ENCODE assay signal across 8 cellular contexts in the genomic region with DNA sequence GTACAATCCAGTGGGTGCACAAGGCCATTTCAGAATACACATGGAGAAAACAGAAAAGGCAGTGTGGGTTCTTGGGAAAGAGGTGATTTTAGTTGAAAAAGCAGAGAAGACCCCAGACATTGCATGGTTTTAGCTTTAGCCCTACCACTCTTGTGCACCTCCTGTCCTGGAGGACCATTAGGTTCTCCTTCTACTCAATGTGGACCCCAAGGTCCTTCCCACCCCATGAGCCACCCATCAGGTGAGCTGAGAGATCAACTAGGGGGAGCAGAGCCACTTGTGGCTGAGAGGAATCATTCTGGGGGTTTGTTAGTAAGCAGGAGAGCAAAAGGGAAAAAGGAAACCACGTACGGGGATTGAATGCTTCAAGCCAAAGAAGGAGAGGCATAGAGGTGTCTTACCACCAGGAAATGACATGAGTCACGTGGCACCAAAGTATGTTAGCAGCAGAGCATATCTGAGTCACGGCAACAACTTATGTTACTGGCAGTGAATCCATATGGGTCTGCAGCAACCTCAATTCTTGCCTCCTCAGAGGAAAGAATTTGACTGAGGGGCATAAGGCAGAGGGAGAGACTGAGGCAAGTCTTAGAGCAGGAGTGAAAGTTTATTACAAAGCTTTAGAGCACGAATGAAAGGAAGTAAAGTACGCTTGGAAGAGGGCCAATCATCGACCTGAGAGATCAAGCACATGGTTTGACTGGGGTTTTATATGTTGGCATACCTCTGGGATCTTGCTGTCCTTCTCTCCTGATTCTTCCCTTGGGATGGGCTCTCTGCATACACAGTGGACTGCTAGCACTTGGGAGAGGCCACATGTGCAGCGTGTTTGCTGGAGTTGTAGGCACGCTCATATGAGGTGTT.
A peak's percentile ranks its signal among the peaks of the same experiment; 100 is the strongest.
DNase-seq lines count a peak whose midpoint lies in the region; ATAC-seq and TF ChIP-seq lines count a peak whose summit lies in the region.

No MANE protein-coding gene starts in this region.

- CTCF ChIA-PET in AG04449 (lab: Yijun Ruan, JAX): interaction anchor here (1.0 kb wide), 1 partner anchor 169 kb away, joined by 3 read pairs; no protein-coding TSS in a partner anchor
- CTCF ChIA-PET in activated CD8-positive, alpha-beta T cell treated with anti-CD3 and anti-CD28 coated beads, Interleukin-2, amount 10 ng/mL, durations not matched to agents 7 days and 5 days (lab: Charles Lee): interaction anchor here (1.5 kb wide), 1 partner anchor 152 kb away, joined by 3 read pairs; no protein-coding TSS in a partner anchor

- no peak overlapping the region for H3K4me3 Mint-ChIP-seq in activated CD8-positive, alpha-beta T cell treated with anti-CD3 and anti-CD28 coated beads, Interleukin-2, amount 10 ng/mL, durations not matched to agents 7 days and 5 days
- H3K4me3 Mint-ChIP-seq in immature natural killer cell: peak overlapping the region in 2 of 5 donors; percentile 30 to 36

- 91% methylated on average over 9 of the region's 9 CpGs for WGBS in hepatocyte (ENCODE audit: low lambda C conversion rate, missing lambda C conversion rate)

- TF ChIP-seq CTCF in AG04449 (IDR thresholded peaks at IDR 0.05; ENCODE audit: insufficient read depth, low read length, missing control alignments) (no peak), hepatocyte (IDR thresholded peaks at IDR 0.05; ENCODE audit: poor library complexity) (no peak)

- peaks cover 2% of the 10 kb centered on the region for H3K27me3 Mint-ChIP-seq in activated CD8-positive, alpha-beta T cell treated with anti-CD3 and anti-CD28 coated beads, Interleukin-2, amount 10 ng/mL, durations not matched to agents 7 days and 5 days (ENCODE audit: low read depth)
- H3K27me3 Mint-ChIP-seq in immature natural killer cell (ENCODE audit: low read depth in 3 of 3): peaks cover 2 to 14% (median 6%) of the 10 kb centered on the region in 3 donors

- H3K4me3 ChIP-seq in AG04449 (ENCODE audit: low read depth, low read length): no peak overlapping the region
- no peak overlapping the region for H3K4me3 ChIP-seq in hepatocyte

- H3K9me3 ChIP-seq in hepatocyte (ENCODE audit: low read depth): no peaks in the 10 kb centered on the region

- H3K27ac Mint-ChIP-seq in activated CD8-positive, alpha-beta T cell treated with anti-CD3 and anti-CD28 coated beads, Interleukin-2, amount 10 ng/mL, durations not matched to agents 7 days and 5 days: peak overlapping the region; percentile 68
- H3K27ac Mint-ChIP-seq in immature natural killer cell: no peak overlapping the region

- H3K9me2 ChIP-seq in hepatocyte (replicated peaks; ENCODE audit: insufficient read depth): no peaks in the 10 kb centered on the region

- H3K4me1 ChIP-seq in hepatocyte (ENCODE audit: insufficient read depth): peaks cover 10% of the 10 kb centered on the region

- no peaks in the 10 kb centered on the region for H3K27me3 ChIP-seq in hepatocyte

- no peak overlapping the region for H2AFZ ChIP-seq in hepatocyte

- peaks cover 13% of the 10 kb centered on the region for H3K4me1 Mint-ChIP-seq in activated CD8-positive, alpha-beta T cell treated with anti-CD3 and anti-CD28 coated beads, Interleukin-2, amount 10 ng/mL, durations not matched to agents 7 days and 5 days (ENCODE audit: low read depth)
- peaks cover 10 to 16% of the 10 kb centered on the region in 2 donors for H3K4me1 Mint-ChIP-seq in immature natural killer cell

- no peaks in the 10 kb centered on the region for H3K9me3 Mint-ChIP-seq in activated CD8-positive, alpha-beta T cell treated with anti-CD3 and anti-CD28 coated beads, Interleukin-2, amount 10 ng/mL, durations not matched to agents 7 days and 5 days (ENCODE audit: insufficient read depth)
- H3K9me3 Mint-ChIP-seq in immature natural killer cell: no peaks in the 10 kb centered on the region

- no peak overlapping the region for H3K4me2 ChIP-seq in hepatocyte

- peak; percentile 92 for ATAC-seq in activated CD8-positive, alpha-beta T cell treated with anti-CD3 and anti-CD28 coated beads, Interleukin-2, amount 10 ng/mL, durations not matched to agents 7 days and 5 days

- no peaks in the 10 kb centered on the region for H3K36me3 Mint-ChIP-seq in activated CD8-positive, alpha-beta T cell treated with anti-CD3 and anti-CD28 coated beads, Interleukin-2, amount 10 ng/mL, durations not matched to agents 7 days and 5 days (ENCODE audit: low read depth)
- no peaks in the 10 kb centered on the region for H3K36me3 Mint-ChIP-seq in immature natural killer cell

- POLR2A ChIA-PET in AG04449 (lab: Yijun Ruan, JAX): no interaction called here
- POLR2A ChIA-PET in activated CD8-positive, alpha-beta T cell treated with anti-CD3 and anti-CD28 coated beads, Interleukin-2, amount 10 ng/mL, durations not matched to agents 7 days and 5 days (lab: Charles Lee): no interaction called here

- no peak overlapping the region for H3K27ac ChIP-seq in hepatocyte

- no peaks in the 10 kb centered on the region for H4K20me1 ChIP-seq in hepatocyte (ENCODE audit: insufficient read depth, poor library complexity, severe bottlenecking)

- no peaks in the 10 kb centered on the region for H3K36me3 ChIP-seq in hepatocyte (replicated peaks; ENCODE audit: insufficient read depth, low read depth)

- H3K79me2 ChIP-seq in hepatocyte: no peaks in the 10 kb centered on the region

- DNase-seq in AG04449 (ENCODE audit: low read depth, low spot score): peak; percentile 34
- DNase-seq in HS-5 (ENCODE audit: low read depth): peak; percentile 65
- peak; percentile 62 for DNase-seq in activated CD8-positive, alpha-beta T cell treated with anti-CD3 and anti-CD28 coated beads, Interleukin-2, amount 10 ng/mL, durations not matched to agents 7 days and 5 days
- peak; percentile 88 for DNase-seq in kidney tubule cell (ENCODE audit: low spot score)
- no peak for DNase-seq in immature natural killer cell
- DNase-seq in activated effector memory CD4-positive, alpha-beta T cell treated with Interleukin-2 at 50 U/mL for 16 hours: no peak
- DNase-seq in hepatocyte (ENCODE audit: low spot score): no peak
- DNase-seq in NCI-H510A treated with DMSO at 0.1 percent for 48 hours (lab: John Stamatoyannopoulos, UW): no peak

Comparison
In these comparisons a context has a peak if more than half of its experiments do, and no peak if none do; other contexts are left out.
1. DNase-seq: peak in AG04449 (single experiment), HS-5 (single experiment), activated CD8-positive, alpha-beta T cell treated with anti-CD3 and anti-CD28 coated beads, Interleukin-2, amount 10 ng/mL, durations not matched to agents 7 days and 5 days (single experiment) and kidney tubule cell (single experiment); none in immature natural killer cell (0 of 3), activated effector memory CD4-positive, alpha-beta T cell treated with Interleukin-2 at 50 U/mL for 16 hours (single experiment), hepatocyte (single experiment) and NCI-H510A treated with DMSO at 0.1 percent for 48 hours (single experiment).